Comparison of ENCODE assay signal across 12 cellular contexts in the genomic region with DNA sequence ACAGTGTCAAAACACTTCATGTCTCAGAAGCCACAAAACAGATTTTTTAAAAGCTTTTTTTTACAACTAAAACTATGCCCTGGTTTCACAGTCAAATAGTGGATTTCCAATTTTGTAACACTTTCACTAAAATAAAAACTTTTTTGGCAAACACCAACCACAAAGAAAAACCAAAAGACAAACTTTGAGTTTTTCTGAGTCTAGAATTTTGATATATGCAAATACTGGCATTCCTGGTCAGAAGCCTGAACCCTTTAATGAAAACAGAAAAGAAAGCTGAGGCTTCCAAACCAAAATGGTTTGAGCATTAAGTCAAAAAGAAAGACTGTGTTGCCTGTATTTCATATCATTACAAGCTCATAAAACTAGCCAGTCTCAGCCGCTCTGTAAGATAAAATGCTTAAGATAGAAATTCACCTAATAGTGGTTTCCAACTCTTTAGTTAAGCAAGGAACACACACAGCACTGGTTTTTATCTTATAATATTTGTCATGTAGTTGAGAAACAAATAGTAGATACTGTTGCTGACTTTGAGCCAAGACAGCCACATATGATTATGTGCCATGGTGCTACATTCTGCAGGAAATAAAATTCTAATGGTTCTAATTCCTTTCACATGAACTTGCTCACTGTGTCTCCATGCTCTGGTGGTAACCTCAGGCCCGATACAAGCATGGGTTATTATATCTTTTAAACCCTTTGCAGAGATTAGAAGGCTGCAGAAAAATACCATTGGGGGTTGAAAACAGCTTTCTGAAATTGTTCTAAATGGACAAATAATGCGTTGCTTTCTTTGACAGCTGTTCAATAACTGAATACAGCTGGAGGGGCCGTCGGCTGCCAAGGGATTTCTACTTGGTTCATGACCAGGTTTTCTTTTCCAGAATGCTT. TPM values are rescaled to one million over a fixed set of nuclear protein-coding genes. Genes with fewer than 3 reads are reported as not detected.
A peak's percentile ranks its signal among the peaks of the same experiment; 100 is the strongest.
DNase-seq lines count a peak whose midpoint lies in the region; ATAC-seq, FAIRE-seq and TF ChIP-seq lines count a peak whose summit lies in the region.
"Had no signal": no experiment of that assay in that cellular context is flagged by ENCODE, and none has a peak within 500 bp of the region (broad histone marks: within the 10 kb centered on the region; RNA-seq: fewer than 3 reads in every experiment).

No MANE protein-coding gene starts in this region.

- no peak overlapping the region for H2AFZ ChIP-seq in HepG2 (ENCODE audit: low read length)

- intact Hi-C loops in right lobe of liver (cut with DNase I): no loop called here
- intact Hi-C loops in HepG2 (cut with micrococcal nuclease; ENCODE audit: unreplicated experiment): no loop called here
- intact Hi-C loops in dorsolateral prefrontal cortex (cut with DNase I): no loop called here
- intact Hi-C loops in left colon (cut with DNase I, micrococcal nuclease): no loop called here
- intact Hi-C loops in aorta (cut with DNase I): no loop called here

- in situ Hi-C loops in HepG2 (cut with HindIII; ENCODE audit: extremely low pct_ligation_motif_present, low pct_unique_long_range_greater_than_20kb): no loop called here

- H3K4me3 ChIP-seq in right lobe of liver (no peak overlapping the region), HepG2 (replicated peaks in 1 of 3; ENCODE audit: insufficient read depth in 1 of 3, low read depth in 2 of 3, low read length in 3 of 3) (no peak overlapping the region), dorsolateral prefrontal cortex (peak overlapping the region in 6 of 59 donors; percentile 0 to 10 (median 2)), aorta (ENCODE audit: low read length in 2 of 2) (no peak overlapping the region)
- H3K4me3 ChIP-seq: upper lobe of left lung had no signal

- H3K9me3 ChIP-seq in right lobe of liver (no peaks in the 10 kb centered on the region), HepG2 (ENCODE audit: low read length) (no peaks in the 10 kb centered on the region), aorta (ENCODE audit: control insufficient read depth, low read length) (no peaks in the 10 kb centered on the region)
- H3K9me3 ChIP-seq: upper lobe of left lung had no signal

- H3K9ac ChIP-seq in HepG2 (ENCODE audit: insufficient read depth, low read depth, low read length): no peak overlapping the region

- TF ChIP-seq RAD21 in HepG2 (CRISPR knock-in tag; IDR thresholded peaks at IDR 0.05): no peak

- H3K27me3 ChIP-seq in right lobe of liver: no peaks in the 10 kb centered on the region
- H3K27me3 ChIP-seq in HepG2 (ENCODE audit: control insufficient read depth in 1 of 2, insufficient read depth in 2 of 2, low read length in 2 of 2): no peaks in the 10 kb centered on the region
- no peaks in the 10 kb centered on the region for H3K27me3 ChIP-seq in dorsolateral prefrontal cortex
- H3K27me3 ChIP-seq in aorta (ENCODE audit: control insufficient read depth in 1 of 2, insufficient read depth in 2 of 2, low read length in 1 of 2): no peaks in the 10 kb centered on the region
- H3K27me3 ChIP-seq: upper lobe of left lung had no signal

- TF ChIP-seq CTCF in right lobe of liver (IDR thresholded peaks at IDR 0.05): no peak
- TF ChIP-seq CTCF in HepG2 (CRISPR knock-in tag; IDR thresholded peaks at IDR 0.05): no peak
- no peak for TF ChIP-seq CTCF in dorsolateral prefrontal cortex (IDR thresholded peaks at IDR 0.05 in 54 of 56, conservative IDR thresholded peaks at IDR 0.05 in 2 of 56; ENCODE audit: low read depth in 1 of 56, partially characterized antibody in 56 of 56)

- H3K36me3 ChIP-seq in right lobe of liver (no peaks in the 10 kb centered on the region), HepG2 (replicated peaks in 1 of 2; ENCODE audit: control insufficient read depth in 1 of 2, insufficient read depth in 2 of 2, low read length in 2 of 2) (peaks cover 0 to 5% of the 10 kb centered on the region in 2 experiments; a peak in 2 of 5 replicates), aorta (ENCODE audit: control insufficient read depth in 1 of 2, insufficient read depth in 2 of 2, low read length in 1 of 2) (no peaks in the 10 kb centered on the region)
- H3K36me3 ChIP-seq: upper lobe of left lung had no signal

- CTCF ChIA-PET in HepG2 (lab: Yijun Ruan, JAX; ENCODE audit: low intra/inter-chr PET ratio, low total read pairs): no interaction called here

- POLR2A ChIA-PET in HepG2 (lab: Yijun Ruan, JAX): no interaction called here

- no TSS peak for BruUV-seq in HepG2 (replicated peaks; lab: Mats Ljungman, UMichigan)

- no peaks in the 10 kb centered on the region; the same call in 1 of the 2 replicates for H4K20me1 ChIP-seq in HepG2 (ENCODE audit: insufficient read depth, low read length)

- H3K27ac ChIP-seq in right lobe of liver (no peak overlapping the region), HepG2 (ENCODE audit: extremely low read length, insufficient read depth, low read length) (no peak overlapping the region), dorsolateral prefrontal cortex (peak overlapping the region in 50 of 59 donors; percentile 1 to 81 (median 52)), aorta (ENCODE audit: low read depth in 1 of 2, low read length in 2 of 2) (peak overlapping the region in 1 of 2 donors; percentile 24)
- H3K27ac ChIP-seq: upper lobe of left lung had no signal

- peaks cover 32% of the 10 kb centered on the region for H3K79me2 ChIP-seq in HepG2 (ENCODE audit: insufficient read depth, low read length)

- TF ChIP-seq EP300 in HepG2 (IDR thresholded peaks at IDR 0.05; ENCODE audit: low read depth in 2 of 2, low read length in 2 of 2): no peak
- TF ChIP-seq EP300 in HepG2 (CRISPR knock-in tag; IDR thresholded peaks at IDR 0.05; ENCODE audit: borderline replicate concordance): no peak

- H3K4me2 ChIP-seq in HepG2 (ENCODE audit: low read depth, low read length): no peak overlapping the region

- H3K4me1 ChIP-seq in right lobe of liver: peaks cover 0 to 18% (median 4%) of the 10 kb centered on the region in 4 donors
- peaks cover 25% of the 10 kb centered on the region for H3K4me1 ChIP-seq in HepG2 (ENCODE audit: insufficient read depth, low read length)
- H3K4me1 ChIP-seq in aorta (ENCODE audit: control insufficient read depth in 1 of 2, insufficient read depth in 2 of 2, low read length in 2 of 2): peaks cover 2 to 10% of the 10 kb centered on the region in 2 donors

- DNase-seq in right lobe of liver: no peak
- no peak for DNase-seq in HepG2 (ENCODE audit: low spot score)
- no peak for DNase-seq in dorsolateral prefrontal cortex
- no peak for DNase-seq in left colon
- no peak for DNase-seq in aorta
- no peak for DNase-seq in activated naive CD4-positive, alpha-beta T cell (lab: John Stamatoyannopoulos, UW)
- DNase-seq in NCI-H1092 (lab: John Stamatoyannopoulos, UW): no peak
- DNase-seq in dermis blood vessel endothelial cell: no peak
- DNase-seq: activated CD4-positive, alpha-beta T cell treated with anti-CD3 and anti-CD28 coated beads, Interleukin-2, amount 10 ng/mL, durations not matched to agents 7 days and 5 days; posterior cingulate gyrus; stimulated activated CD4-positive, alpha-beta T cell treated with anti-CD3 and anti-CD28 coated beads, Interleukin-1b, Interleukin-23, amount 100 ng/mL, for 48 hours; upper lobe of left lung had no signal

- 28% methylated on average over 5 of the region's 5 CpGs for WGBS in right lobe of liver (ENCODE audit: insufficient coverage, low coverage, low lambda C conversion rate, missing lambda C conversion rate)
- WGBS in HepG2 (ENCODE audit: low lambda C conversion rate): 95% methylated on average over 5 of the region's 5 CpGs
- 3 to 8% methylated on average over 5 of the region's 5 CpGs for WGBS in aorta, 2 donors

- FAIRE-seq in HepG2 (lab: Jason Lieb, UNC): no peak

- TF ChIP-seq POLR2A in right lobe of liver (IDR thresholded peaks at IDR 0.05) (no peak), HepG2 (IDR thresholded peaks at IDR 0.05; ENCODE audit: insufficient read depth in 1 of 2, low read depth in 2 of 2, low read length in 2 of 2) (no peak)

- ATAC-seq in right lobe of liver: peak in 3 of 4 donors; percentile 19 to 53 (median 52)
- no peak for ATAC-seq in HepG2
- ATAC-seq in left colon: peak; percentile 33
- ATAC-seq in aorta (ENCODE audit: low FRiP score): peak; percentile 47

TF ChIP-seq in HepG2, 621 proteins besides CTCF, POLR2A, EP300 and RAD21 (continues in another document):
- TF ChIP-seq ZNF563 (CRISPR knock-in tag; IDR thresholded peaks at IDR 0.05) (no peak), ZNF768 (CRISPR knock-in tag; IDR thresholded peaks at IDR 0.05) (no peak), MEF2D (CRISPR knock-in tag; IDR thresholded peaks at IDR 0.05) (no peak), ZNF552 (CRISPR knock-in tag; IDR thresholded peaks at IDR 0.05; ENCODE audit: borderline replicate concordance) (no peak), ZNF446 (CRISPR knock-in tag; IDR thresholded peaks at IDR 0.05) (no peak)

RNA-seq across cellular contexts. Expression of a gene that starts 49.4 kb away (rescaled TPM):
- total RNA-seq in right lobe of liver (10 to 100 TPM in 4 of 6 experiments, 1 to 10 TPM in 2; 6.1 to 12.1 (median 10.3) TPM), HepG2 (2016; rRNA removed; fragmentation: Illumina TruSeq; extraction: Trizol) (17.8 and 21.5 TPM in 2 replicates), dorsolateral prefrontal cortex (100 to 1,000 TPM in 97 of 120 experiments, 10 to 100 TPM in 23; 79.2 to 197 (median 110) TPM), left colon (10 to 100 TPM; 53.5 to 60.5 TPM), aorta (10 to 100 TPM; 11.2 to 21.4 TPM), dermis blood vessel endothelial cell (40.0 and 55.9 TPM in 2 replicates)
- 4.7 and 5.7 TPM in 2 replicates for total RNA-seq in HepG2 (2016; cell fraction: cytosol; rRNA removed; fragmentation: Illumina TruSeq; extraction: Trizol; ENCODE audit: low read depth)
- total RNA-seq in HepG2 (2016; cell fraction: insoluble cytoplasmic fraction; rRNA removed; fragmentation: Illumina TruSeq; extraction: Trizol): 14.6 and 21.5 TPM in 2 replicates
- total RNA-seq in HepG2 (2016; cell fraction: membrane; rRNA removed; fragmentation: Illumina TruSeq; extraction: Trizol): 20.8 and 23.5 TPM in 2 replicates
- total RNA-seq in HepG2 (2016; cell fraction: nucleus; rRNA removed; fragmentation: Illumina TruSeq; extraction: Trizol): 19.2 and 22.3 TPM in 2 replicates
- polyA plus RNA-seq in HepG2 (2011; rRNA removed) (34.7 and 37.7 TPM in 2 replicates), aorta (1 to 10 TPM; 2.8 to 3.9 TPM)
- 36.5 and 41.2 TPM in 2 replicates for polyA plus RNA-seq in HepG2 (2011; cell fraction: cytosol; rRNA removed)
- polyA plus RNA-seq in HepG2 (2011; cell fraction: nucleus; rRNA removed): 23.9 and 26.3 TPM in 2 replicates
- 30.7 and 50.8 TPM in 2 replicates for polyA plus RNA-seq in HepG2 (2012)
- 4.7 and 5.3 TPM in 2 replicates for polyA plus RNA-seq in HepG2 (2016; cell fraction: cytosol; fragmentation: Illumina TruSeq; extraction: Trizol; ENCODE audit: low read depth)
- polyA plus RNA-seq in HepG2 (2016; cell fraction: insoluble cytoplasmic fraction; fragmentation: Illumina TruSeq; extraction: Trizol; ENCODE audit: low read depth): 18.9 and 24.9 TPM in 2 replicates
- 18.3 and 20.8 TPM in 2 replicates for polyA plus RNA-seq in HepG2 (2016; cell fraction: membrane; fragmentation: Illumina TruSeq; extraction: Trizol; ENCODE audit: low read depth)
- polyA plus RNA-seq in HepG2 (2016; cell fraction: nucleus; fragmentation: Illumina TruSeq; extraction: Trizol; ENCODE audit: insufficient read depth, low read depth): 34.1 and 37.6 TPM in 2 replicates
- 0.02 and 41.8 TPM in 2 replicates for polyA minus RNA-seq in HepG2 (2011; rRNA and poly(A)+ RNA removed; ENCODE audit: low replicate concordance)
- polyA minus RNA-seq in HepG2 (2011; cell fraction: cytosol; rRNA and poly(A)+ RNA removed): 19.1 and 21.5 TPM in 2 replicates
- polyA minus RNA-seq in HepG2 (2011; cell fraction: nucleus; rRNA and poly(A)+ RNA removed): 13.6 and 15.7 TPM in 2 replicates

Comparison
In these comparisons a context has a peak if more than half of its experiments do, and no peak if none do; other contexts are left out.
1. H3K27ac ChIP-seq: peak in dorsolateral prefrontal cortex (50 of 59); none in right lobe of liver (0 of 3) and HepG2 (single experiment).